15 cellular contexts compared by ENCODE assay signal in the genomic region with DNA sequence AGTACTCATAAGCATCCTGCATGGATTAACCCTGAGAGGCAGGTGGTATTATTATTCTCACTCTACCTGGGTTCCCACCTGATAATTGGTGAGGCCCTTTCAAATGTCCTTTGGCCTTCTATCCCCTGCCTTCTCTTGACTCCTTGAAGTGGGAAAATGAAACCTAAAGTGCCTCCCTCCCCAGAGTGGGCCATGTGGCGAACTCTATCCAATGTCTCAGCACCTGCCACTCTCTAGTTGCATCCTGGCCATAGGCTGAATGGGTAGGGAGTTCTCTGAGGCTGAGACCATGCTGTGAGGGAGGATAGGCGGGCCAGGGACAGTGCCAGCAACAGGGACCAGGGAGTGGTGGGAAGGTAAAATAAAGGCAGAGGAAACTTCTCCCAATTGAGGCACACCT. TPM values are rescaled to one million over a fixed set of nuclear protein-coding genes. Genes with fewer than 3 reads are reported as not detected.
DNase-seq lines count a peak whose midpoint lies in the region; ATAC-seq, FAIRE-seq and TF ChIP-seq lines count a peak whose summit lies in the region.
"Had no signal": no experiment of that assay in that cellular context is flagged by ENCODE, and none has a peak within 500 bp of the region (broad histone marks: within the 10 kb centered on the region; RNA-seq: fewer than 3 reads in every experiment).

No MANE protein-coding gene starts in this region.

- H3K4me3 ChIP-seq in A549 (no peak overlapping the region), lower lobe of right lung (no peak overlapping the region)
- H3K4me3 ChIP-seq: smooth muscle cell, tibial nerve had no signal

- H3K36me3 ChIP-seq in lower lobe of right lung, result no peaks in the 10 kb centered on the region
- H3K36me3 ChIP-seq: tibial nerve had no signal

- ATAC-seq in A549, result no peak
- ATAC-seq in lower lobe of right lung, result peak in 1 of 2 donors; percentile 1

- FAIRE-seq in A549 (lab: Jason Lieb, UNC), result no peak

- intact Hi-C loops in lower lobe of right lung (cut with DNase I), result no loop called here

- POLR2A ChIA-PET in A549 (lab: Yijun Ruan, JAX), result interaction anchor here (2.1 to 3.9 kb wide), 2 partner anchors 11 to 34 kb away, joined by 11 to 36 read pairs; a partner anchor contains a TSS

- CTCF ChIA-PET in A549 (lab: Yijun Ruan, JAX), result interaction anchor here (0.6 to 1.9 kb wide), 5 partner anchors 11 to 73 kb away, joined by 3 to 6 read pairs (median 5); a partner anchor contains a TSS

- DNase-seq in A549 (ENCODE audit: low read depth in 1 of 2, low spot score in 1 of 2), result no peak
- peak; percentile 51 for DNase-seq in HT-29 (ENCODE audit: low spot score)
- peak; percentile 93 for DNase-seq in NCI-H510A treated with DMSO at 0.1 percent for 48 hours (lab: John Stamatoyannopoulos, UW)
- DNase-seq in lower lobe of right lung, result no peak
- DNase-seq in RKO (ENCODE audit: low spot score), result no peak
- no peak for DNase-seq in activated T-cell treated with anti-CD3 and anti-CD28 coated beads, Interleukin-2, amount 50 U/mL, for 1 hour
- no peak for DNase-seq in D341Med (ENCODE audit: low spot score)
- DNase-seq in NCI-H1930 (lab: John Stamatoyannopoulos, UW), result no peak
- DNase-seq: activated gamma-delta T cell treated with Interleukin-2 at 50 U/mL for 16 hours; MV-4-11; NK-92 treated with Interleukin-12 subunit alpha and Interleukin-12 subunit beta, amount 100 ng/mL, for 24 hours; Right ventricle myocardium superior had no signal

- peak overlapping the region; percentile 55 for H3K4me2 ChIP-seq in A549
- H3K4me2 ChIP-seq: smooth muscle cell had no signal

- TF ChIP-seq CTCF in A549 (IDR thresholded peaks at IDR 0.05), result no peak
- TF ChIP-seq CTCF in lower lobe of right lung (IDR thresholded peaks at IDR 0.05), result no peak

- H3K27ac ChIP-seq in A549, result peak overlapping the region; percentile 85 to 97
- H3K27ac ChIP-seq in lower lobe of right lung, result peak overlapping the region; percentile 71

- 100% methylated on average over 2 of the region's 2 CpGs for WGBS in A549 (ENCODE audit: missing lambda C conversion rate)

- TF ChIP-seq EP300 in A549 (IDR thresholded peaks at IDR 0.05), result no peak

- H3K9me3 ChIP-seq in A549 (no peaks in the 10 kb centered on the region), lower lobe of right lung (no peaks in the 10 kb centered on the region)
- H3K9me3 ChIP-seq: tibial nerve had no signal

- H3K27me3 ChIP-seq in lower lobe of right lung (ENCODE audit: low read depth), result no peaks in the 10 kb centered on the region
- H3K27me3 ChIP-seq: tibial nerve had no signal

- peaks cover 83% of the 10 kb centered on the region for H3K4me1 ChIP-seq in A549
- H3K4me1 ChIP-seq in lower lobe of right lung, result peaks cover 18% of the 10 kb centered on the region
- H3K4me1 ChIP-seq: tibial nerve had no signal

- no peak for TF ChIP-seq POLR2A in A549 (IDR thresholded peaks at IDR 0.05; ENCODE audit: low read length)

- no peak for TF ChIP-seq RAD21 in A549 (conservative IDR thresholded peaks at IDR 0.05 in 1 of 2, IDR thresholded peaks at IDR 0.05 in 1 of 2)

TF ChIP-seq in A549, 52 proteins besides CTCF, POLR2A, EP300 and RAD21:
- TF ChIP-seq NR3C1 (IDR thresholded peaks at IDR 0.05), result no peak
- TF ChIP-seq, protein P1, sequence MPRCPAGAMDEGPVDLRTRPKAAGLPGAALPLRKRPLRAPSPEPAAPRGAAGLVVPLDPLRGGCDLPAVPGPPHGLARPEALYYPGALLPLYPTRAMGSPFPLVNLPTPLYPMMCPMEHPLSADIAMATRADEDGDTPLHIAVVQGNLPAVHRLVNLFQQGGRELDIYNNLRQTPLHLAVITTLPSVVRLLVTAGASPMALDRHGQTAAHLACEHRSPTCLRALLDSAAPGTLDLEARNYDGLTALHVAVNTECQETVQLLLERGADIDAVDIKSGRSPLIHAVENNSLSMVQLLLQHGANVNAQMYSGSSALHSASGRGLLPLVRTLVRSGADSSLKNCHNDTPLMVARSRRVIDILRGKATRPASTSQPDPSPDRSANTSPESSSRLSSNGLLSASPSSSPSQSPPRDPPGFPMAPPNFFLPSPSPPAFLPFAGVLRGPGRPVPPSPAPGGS (IDR thresholded peaks at IDR 0.05), result no peak
- no peak for TF ChIP-seq RCOR1 (IDR thresholded peaks at IDR 0.05; ENCODE audit: low read depth, low read length)
- TF ChIP-seq NPAS2 (CRISPR knock-in tag; IDR thresholded peaks at IDR 0.05; ENCODE audit: borderline replicate concordance), result no peak
- TF ChIP-seq HOXA7 (CRISPR knock-in tag; IDR thresholded peaks at IDR 0.05), result no peak
- no peak for TF ChIP-seq RARB (CRISPR knock-in tag; IDR thresholded peaks at IDR 0.05)
- TF ChIP-seq PHF8 (IDR thresholded peaks at IDR 0.05; ENCODE audit: borderline replicate concordance, low read depth), result no peak
- TF ChIP-seq POLR2AphosphoS2 (conservative IDR thresholded peaks at IDR 0.05; ENCODE audit: low read length), result no peak
- no peak for TF ChIP-seq FOSL2 (IDR thresholded peaks at IDR 0.05)
- no peak for TF ChIP-seq FOSL2 (CRISPR knock-in tag; IDR thresholded peaks at IDR 0.05)
- no peak for TF ChIP-seq NFE2L2 (conservative IDR thresholded peaks at IDR 0.05; ENCODE audit: low read length)

RNA-seq across cellular contexts. Expression of a gene that starts 35.3 kb away (rescaled TPM):
- polyA plus RNA-seq in A549 (2011; rRNA removed), result 334 and 365 TPM in 2 replicates
- 197 and 257 TPM in 2 replicates for polyA plus RNA-seq in A549 (2012; cell fraction: cytosol; rRNA removed)
- polyA plus RNA-seq in A549 (2012; cell fraction: nucleus; rRNA removed), result 1,053 and 1,132 TPM in 2 replicates
- polyA plus RNA-seq in A549 (2017; fragmentation: RNase III; extraction: RNeasy Plus Mini Kit Qiagen cat#74134 plus additional on column Dnase treatment), result 138 to 180 TPM (median 179 TPM) in 3 replicates
- 661 and 758 TPM in 2 replicates for polyA minus RNA-seq in A549 (2011; rRNA and poly(A)+ RNA removed)
- 812 and 1,050 TPM in 2 replicates for total RNA-seq in HT-29 (2014; rRNA removed; shearing (Covaris generic))
- 74.1 TPM for total RNA-seq in lower lobe of right lung
- polyA plus RNA-seq: IgD-negative memory B cell had no signal

Comparison
In these comparisons a context has a peak if more than half of its experiments do, and no peak if none do; other contexts are left out.
1. DNase-seq: peak in HT-29 (single experiment) and NCI-H510A treated with DMSO at 0.1 percent for 48 hours (single experiment); none in A549 (0 of 2), lower lobe of right lung (single experiment), RKO (single experiment), activated T-cell treated with anti-CD3 and anti-CD28 coated beads, Interleukin-2, amount 50 U/mL, for 1 hour (single experiment), D341Med (single experiment) and NCI-H1930 (0 of 2).
2. RNA of a gene that starts 35.3 kb away (total RNA-seq): 812 to 1,050 TPM in HT-29; 74.1 TPM in lower lobe of right lung (single experiment); every median in the first group is over 10 times any median in the second.